In genomic region chr21:33542640-33543504, GRCh38 we compare ENCODE assay signal across 8 cellular contexts. TPM values are rescaled to one million over a fixed set of nuclear protein-coding genes. Genes with fewer than 3 reads are reported as not detected.
DNase-seq lines count a peak whose midpoint lies in the region; ATAC-seq, FAIRE-seq and TF ChIP-seq lines count a peak whose summit lies in the region.

SON (plus strand) TSS chr21:33543038; CDS start chr21:33543093, 55 bp downstream.

- peak; percentile 88 for ATAC-seq in HG03460 (IDR thresholded peaks at IDR 0.05; ENCODE audit: unreplicated experiment)

- FAIRE-seq in colon (lab: Jason Lieb, UNC), result peak; percentile 18

- peaks cover 32% of the 10 kb centered on the region for H3K36me3 ChIP-seq in BE2C

- no peaks in the 10 kb centered on the region for H3K4me1 ChIP-seq in BE2C

- TF ChIP-seq CTCF in BE2C (IDR thresholded peaks at IDR 0.05; ENCODE audit: low read depth, low read length), result no peak

- peak within 1 kb of the TSS; percentile 99 for H3K4me3 ChIP-seq in BE2C (ENCODE audit: low read depth, low read length)

- DNase-seq in BE2C, result peak; percentile 98
- peak; percentile 75 for DNase-seq in GM19240 (ENCODE audit: insufficient read length, low spot score)
- peak; percentile 97 to 99 for DNase-seq in NCI-H526 (lab: John Stamatoyannopoulos, UW)
- peak; percentile 99 for DNase-seq in activated CD4-positive, alpha-beta T cell treated with anti-CD3 and anti-CD28 coated beads for 48 hours
- peak; percentile 99 for DNase-seq in kidney glomerular epithelial cell (lab: John Stamatoyannopoulos, UW)
- peak; percentile 81 to 92 for DNase-seq in stimulated activated CD4-positive, alpha-beta T cell treated with anti-CD3 and anti-CD28 coated beads, Interleukin-1b, Interleukin-23, amount 100 ng/mL, for 1 hour (ENCODE audit: low read depth in 2 of 2)

- no peaks in the 10 kb centered on the region for H3K9me3 ChIP-seq in BE2C

- no peaks in the 10 kb centered on the region for H3K27me3 ChIP-seq in BE2C

RNA-seq across cellular contexts. Expression of gene SON, which starts in this region (rescaled TPM):
- polyA plus RNA-seq in BE2C (2012; ENCODE audit: insufficient read depth, insufficient read length, low read depth), result 285 TPM

Comparison
In these comparisons a context has a peak if more than half of its experiments do, and no peak if none do; other contexts are left out.
1. Peak in every context shown above with its lines: DNase-seq, ATAC-seq and H3K4me3 ChIP-seq.